2 cellular contexts compared by ENCODE assay signal in genomic region chr4:37001688-37002436, GRCh38.
TF ChIP-seq lines count a peak whose summit lies in the region.

No MANE protein-coding gene starts in this region.

TF ChIP-seq in HCT116, 20 proteins besides CTCF, POLR2A, EP300 and RAD21:
- TF ChIP-seq ZNF274 (IDR thresholded peaks at IDR 0.05; ENCODE audit: low read depth, low read length) (no peak), SIN3A (IDR thresholded peaks at IDR 0.05; ENCODE audit: low read depth) (no peak), EGR1 (IDR thresholded peaks at IDR 0.05; ENCODE audit: low read depth) (no peak), ELF1 (IDR thresholded peaks at IDR 0.05; ENCODE audit: borderline replicate concordance, low read depth) (peak; percentile 64), POLR2AphosphoS5 (IDR thresholded peaks at IDR 0.05; ENCODE audit: low read depth, low read length) (peak; percentile 66), REST (IDR thresholded peaks at IDR 0.05; ENCODE audit: low read depth) (no peak), ATF3 (IDR thresholded peaks at IDR 0.05) (no peak)

TF ChIP-seq in SK-N-SH, 30 proteins besides CTCF, POLR2A, EP300 and RAD21:
- TF ChIP-seq ELF1 (IDR thresholded peaks at IDR 0.05) (peak; percentile 87), RCOR1 (IDR thresholded peaks at IDR 0.05; ENCODE audit: low read length) (no peak), RFX5 (IDR thresholded peaks at IDR 0.05; ENCODE audit: low read length) (no peak), IRF3 (IDR thresholded peaks at IDR 0.05; ENCODE audit: low read depth, low read length) (no peak), USF2 (IDR thresholded peaks at IDR 0.05; ENCODE audit: borderline replicate concordance, low read depth, low read length) (no peak), GABPA (IDR thresholded peaks at IDR 0.05; ENCODE audit: low read depth) (peak; percentile 54), FOXJ3 (CRISPR knock-in tag; IDR thresholded peaks at IDR 0.05) (no peak)
